16 cellular contexts compared by ENCODE assay signal in genomic region chr14:89394920-89395319, GRCh38.
"Had no signal": no experiment of that assay in that cellular context is flagged by ENCODE, and none has a peak within 500 bp of the region (broad histone marks: within the 10 kb centered on the region; RNA-seq: fewer than 3 reads in every experiment).

No MANE protein-coding gene starts in this region.

- H3K27ac ChIP-seq: lower lobe of right lung, psoas muscle, right lobe of liver, thyroid gland had no signal

- DNase-seq: activated CD4-positive, alpha-beta T cell treated with anti-CD3 and anti-CD28 coated beads, Interleukin-2, amount 50 U/mL, for 48 hours; activated CD4-positive, CD25-positive, alpha-beta regulatory T cell treated with anti-CD3 and anti-CD28 coated beads, Interleukin-2, amount 50 U/mL, for 72 hours; activated CD8-positive, alpha-beta memory T cell treated with anti-CD3 and anti-CD28 coated beads, Interleukin-2, amount 10 ng/mL, durations not matched to agents 7 days and 5 days; activated naive CD8-positive, alpha-beta T cell treated with anti-CD3 and anti-CD28 coated beads, Interleukin-2, amount 10 ng/mL, durations not matched to agents 7 days and 5 days; activated T-cell treated with anti-CD3 and anti-CD28 coated beads, Interleukin-2, amount 50 U/mL, for 24 hours; aorta; effector memory CD4-positive, alpha-beta T cell; hypothalamus; lower lobe of right lung; naive B cell; nucleus accumbens; psoas muscle; right lobe of liver; stimulated activated CD4-positive, alpha-beta T cell treated with anti-CD3 and anti-CD28 coated beads, Interleukin-2, amount 100 ng/mL, for 24 hours; stimulated activated naive CD4-positive, alpha-beta T cell treated with Interleukin-2 at 50 U/mL for 16 hours; thyroid gland had no signal

- H3K27me3 ChIP-seq: right lobe of liver, thyroid gland had no signal

- ATAC-seq: activated CD8-positive, alpha-beta memory T cell treated with anti-CD3 and anti-CD28 coated beads, Interleukin-2, amount 10 ng/mL, durations not matched to agents 7 days and 5 days; lower lobe of right lung; psoas muscle had no signal

- H3K36me3 ChIP-seq: lower lobe of right lung, right lobe of liver, thyroid gland had no signal

- H3K9me3 ChIP-seq: lower lobe of right lung, psoas muscle, right lobe of liver, thyroid gland had no signal

- H3K4me3 ChIP-seq: lower lobe of right lung, psoas muscle, right lobe of liver, thyroid gland had no signal
